In genomic region chr9:96436456-96437126, GRCh38 we compare ENCODE assay signal across 1 cellular context.
A peak's percentile ranks its signal among the peaks of the same experiment; 100 is the strongest.
TF ChIP-seq lines count a peak whose summit lies in the region.

No MANE protein-coding gene starts in this region.

TF ChIP-seq in HepG2, 621 proteins besides CTCF, POLR2A, EP300 and RAD21 (continued from another document and continues in another):
- TF ChIP-seq, protein P1, sequence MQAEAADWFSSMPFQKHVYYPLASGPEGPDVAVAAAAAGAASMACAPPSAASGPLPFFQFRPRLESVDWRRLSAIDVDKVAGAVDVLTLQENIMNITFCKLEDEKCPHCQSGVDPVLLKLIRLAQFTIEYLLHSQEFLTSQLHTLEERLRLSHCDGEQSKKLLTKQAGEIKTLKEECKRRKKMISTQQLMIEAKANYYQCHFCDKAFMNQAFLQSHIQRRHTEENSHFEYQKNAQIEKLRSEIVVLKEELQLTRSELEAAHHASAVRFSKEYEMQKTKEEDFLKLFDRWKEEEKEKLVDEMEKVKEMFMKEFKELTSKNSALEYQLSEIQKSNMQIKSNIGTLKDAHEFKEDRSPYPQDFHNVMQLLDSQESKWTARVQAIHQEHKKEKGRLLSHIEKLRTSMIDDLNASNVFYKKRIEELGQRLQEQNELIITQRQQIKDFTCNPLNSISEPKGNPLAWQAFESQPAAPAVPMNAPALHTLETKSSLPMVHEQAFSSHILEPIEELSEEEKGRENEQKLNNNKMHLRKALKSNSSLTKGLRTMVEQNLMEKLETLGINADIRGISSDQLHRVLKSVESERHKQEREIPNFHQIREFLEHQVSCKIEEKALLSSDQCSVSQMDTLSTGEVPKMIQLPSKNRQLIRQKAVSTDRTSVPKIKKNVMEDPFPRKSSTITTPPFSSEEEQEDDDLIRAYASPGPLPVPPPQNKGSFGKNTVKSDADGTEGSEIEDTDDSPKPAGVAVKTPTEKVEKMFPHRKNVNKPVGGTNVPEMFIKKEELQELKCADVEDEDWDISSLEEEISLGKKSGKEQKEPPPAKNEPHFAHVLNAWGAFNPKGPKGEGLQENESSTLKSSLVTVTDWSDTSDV (CRISPR knock-in tag; IDR thresholded peaks at IDR 0.05) = no peak
- 0 out of 2 replicates have a peak, but pooled peaks have one; percentile 56 for TF ChIP-seq ATF2 (CRISPR knock-in tag; IDR thresholded peaks at IDR 0.05)
- peak; percentile 85 for TF ChIP-seq BHLHE40 (IDR thresholded peaks at IDR 0.05; ENCODE audit: low read length)
- no peak for TF ChIP-seq ZNF484 (CRISPR knock-in tag; IDR thresholded peaks at IDR 0.05; ENCODE audit: borderline replicate concordance, low read depth)
- peak; percentile 80 for TF ChIP-seq NCOA2 (CRISPR knock-in tag; IDR thresholded peaks at IDR 0.05)
- peak; percentile 17; the same call in 1 of the 2 replicates for TF ChIP-seq ZNF280B (CRISPR knock-in tag; IDR thresholded peaks at IDR 0.05; ENCODE audit: borderline replicate concordance)
- TF ChIP-seq FOXC1 (CRISPR knock-in tag; IDR thresholded peaks at IDR 0.05; ENCODE audit: borderline replicate concordance) = no peak
- TF ChIP-seq ATF1 (CRISPR knock-in tag; IDR thresholded peaks at IDR 0.05) = peak; percentile 45; the same call in 1 of the 2 replicates
- TF ChIP-seq HBP1 (CRISPR knock-in tag; IDR thresholded peaks at IDR 0.05; ENCODE audit: low read depth) = no peak
- TF ChIP-seq PRMT3 (CRISPR knock-in tag; IDR thresholded peaks at IDR 0.05; ENCODE audit: borderline replicate concordance, low read depth) = no peak
- TF ChIP-seq SRY (CRISPR knock-in tag; IDR thresholded peaks at IDR 0.05) = peak; percentile 93
- TF ChIP-seq XRCC5 (optimal IDR thresholded peaks at IDR 0.05; ENCODE audit: low read length) = no peak
- peak; percentile 90; the same call in 1 of the 3 replicates for TF ChIP-seq MXI1 (IDR thresholded peaks at IDR 0.05; ENCODE audit: borderline replicate concordance, low read depth, low read length)
- TF ChIP-seq ZNF354B (CRISPR knock-in tag; IDR thresholded peaks at IDR 0.05) = no peak
- no peak for TF ChIP-seq SRF (IDR thresholded peaks at IDR 0.05; ENCODE audit: low read depth, low read length)
- TF ChIP-seq, protein P2, sequence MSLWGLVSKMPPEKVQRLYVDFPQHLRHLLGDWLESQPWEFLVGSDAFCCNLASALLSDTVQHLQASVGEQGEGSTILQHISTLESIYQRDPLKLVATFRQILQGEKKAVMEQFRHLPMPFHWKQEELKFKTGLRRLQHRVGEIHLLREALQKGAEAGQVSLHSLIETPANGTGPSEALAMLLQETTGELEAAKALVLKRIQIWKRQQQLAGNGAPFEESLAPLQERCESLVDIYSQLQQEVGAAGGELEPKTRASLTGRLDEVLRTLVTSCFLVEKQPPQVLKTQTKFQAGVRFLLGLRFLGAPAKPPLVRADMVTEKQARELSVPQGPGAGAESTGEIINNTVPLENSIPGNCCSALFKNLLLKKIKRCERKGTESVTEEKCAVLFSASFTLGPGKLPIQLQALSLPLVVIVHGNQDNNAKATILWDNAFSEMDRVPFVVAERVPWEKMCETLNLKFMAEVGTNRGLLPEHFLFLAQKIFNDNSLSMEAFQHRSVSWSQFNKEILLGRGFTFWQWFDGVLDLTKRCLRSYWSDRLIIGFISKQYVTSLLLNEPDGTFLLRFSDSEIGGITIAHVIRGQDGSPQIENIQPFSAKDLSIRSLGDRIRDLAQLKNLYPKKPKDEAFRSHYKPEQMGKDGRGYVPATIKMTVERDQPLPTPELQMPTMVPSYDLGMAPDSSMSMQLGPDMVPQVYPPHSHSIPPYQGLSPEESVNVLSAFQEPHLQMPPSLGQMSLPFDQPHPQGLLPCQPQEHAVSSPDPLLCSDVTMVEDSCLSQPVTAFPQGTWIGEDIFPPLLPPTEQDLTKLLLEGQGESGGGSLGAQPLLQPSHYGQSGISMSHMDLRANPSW (CRISPR knock-in tag; IDR thresholded peaks at IDR 0.05; ENCODE audit: borderline replicate concordance) = peak; percentile 83; the same call in 1 of the 2 replicates
- no peak for TF ChIP-seq SRSF9 (IDR thresholded peaks at IDR 0.05; ENCODE audit: borderline replicate concordance, insufficient read depth, low read depth, low read length, poor library complexity, severe bottlenecking)
- no peak for TF ChIP-seq GPN1 (CRISPR knock-in tag; IDR thresholded peaks at IDR 0.05; ENCODE audit: borderline replicate concordance)
- TF ChIP-seq TBX2 (CRISPR knock-in tag; IDR thresholded peaks at IDR 0.05; ENCODE audit: borderline replicate concordance) = peak; percentile 94
- TF ChIP-seq HNRNPUL1 (IDR thresholded peaks at IDR 0.05; ENCODE audit: low read depth, low read length) = no peak
- TF ChIP-seq ZNF333 (CRISPR knock-in tag; IDR thresholded peaks at IDR 0.05; ENCODE audit: borderline replicate concordance) = no peak
- TF ChIP-seq PREB (CRISPR knock-in tag; IDR thresholded peaks at IDR 0.05) = no peak
- TF ChIP-seq ONECUT2 (CRISPR knock-in tag; IDR thresholded peaks at IDR 0.05) = no peak; the same call in 1 of the 2 replicates
- TF ChIP-seq FIP1L1 (IDR thresholded peaks at IDR 0.05; ENCODE audit: borderline replicate concordance, insufficient read depth, low read depth, low read length) = no peak
- peak; percentile 92 for TF ChIP-seq ZSCAN9 (CRISPR knock-in tag; IDR thresholded peaks at IDR 0.05; ENCODE audit: borderline replicate concordance)
- peak; percentile 86; the same call in 1 of the 2 replicates for TF ChIP-seq ZNF343 (CRISPR knock-in tag; IDR thresholded peaks at IDR 0.05)
- TF ChIP-seq HNF4G (IDR thresholded peaks at IDR 0.05; ENCODE audit: borderline replicate concordance, low read depth, low read length) = no peak
- peak; percentile 45; the same call in 1 of the 2 replicates for TF ChIP-seq HNF4G (CRISPR knock-in tag; IDR thresholded peaks at IDR 0.05; ENCODE audit: borderline replicate concordance, low read depth)
- no peak for TF ChIP-seq FOSL1 (CRISPR knock-in tag; IDR thresholded peaks at IDR 0.05; ENCODE audit: borderline replicate concordance)
- TF ChIP-seq AHR (CRISPR knock-in tag; IDR thresholded peaks at IDR 0.05) = peak; percentile 87; the same call in 1 of the 2 replicates
- peak; percentile 30; the same call in 1 of the 2 replicates for TF ChIP-seq EHMT2 (IDR thresholded peaks at IDR 0.05; ENCODE audit: borderline replicate concordance, low read depth, low read length)
- no peak for TF ChIP-seq ZNF550 (CRISPR knock-in tag; IDR thresholded peaks at IDR 0.05; ENCODE audit: borderline replicate concordance)
- TF ChIP-seq, protein P3, sequence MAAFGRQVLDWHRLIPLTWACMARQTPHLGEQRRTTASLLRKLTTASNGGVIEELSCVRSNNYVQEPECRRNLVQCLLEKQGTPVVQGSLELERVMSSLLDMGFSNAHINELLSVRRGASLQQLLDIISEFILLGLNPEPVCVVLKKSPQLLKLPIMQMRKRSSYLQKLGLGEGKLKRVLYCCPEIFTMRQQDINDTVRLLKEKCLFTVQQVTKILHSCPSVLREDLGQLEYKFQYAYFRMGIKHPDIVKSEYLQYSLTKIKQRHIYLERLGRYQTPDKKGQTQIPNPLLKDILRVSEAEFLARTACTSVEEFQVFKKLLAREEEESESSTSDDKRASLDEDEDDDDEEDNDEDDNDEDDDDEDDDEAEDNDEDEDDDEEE (CRISPR knock-in tag; IDR thresholded peaks at IDR 0.05) = peak; percentile 21; the same call in 1 of the 2 replicates
- TF ChIP-seq ZNF121 (CRISPR knock-in tag; IDR thresholded peaks at IDR 0.05) = peak; percentile 23; the same call in 1 of the 2 replicates
- 0 out of 2 replicates have a peak, but pooled peaks have one; percentile 46 for TF ChIP-seq PRDM15 (CRISPR knock-in tag; IDR thresholded peaks at IDR 0.05)
- 0 out of 2 replicates have a peak, but pooled peaks have one; percentile 58 for TF ChIP-seq BCL3 (CRISPR knock-in tag; IDR thresholded peaks at IDR 0.05)
- TF ChIP-seq ZNF546 (CRISPR knock-in tag; conservative IDR thresholded peaks at IDR 0.05) = no peak; the same call in 1 of the 2 replicates
- TF ChIP-seq NONO (IDR thresholded peaks at IDR 0.05) = no peak
- TF ChIP-seq NONO (CRISPR knock-in tag; conservative IDR thresholded peaks at IDR 0.05) = peak; percentile 66; the same call in 1 of the 2 replicates
- TF ChIP-seq ZNF24 (IDR thresholded peaks at IDR 0.05) = no peak
- no peak; the same call in 1 of the 2 replicates for TF ChIP-seq ZFP37 (CRISPR knock-in tag; IDR thresholded peaks at IDR 0.05; ENCODE audit: borderline replicate concordance)
- TF ChIP-seq ZSCAN12 (CRISPR knock-in tag; IDR thresholded peaks at IDR 0.05) = peak; percentile 86
- TF ChIP-seq HES4 (CRISPR knock-in tag; IDR thresholded peaks at IDR 0.05; ENCODE audit: borderline replicate concordance) = no peak
- peak; percentile 98 for TF ChIP-seq MED1 (CRISPR knock-in tag; IDR thresholded peaks at IDR 0.05)
- no peak for TF ChIP-seq ZNF562 (CRISPR knock-in tag; IDR thresholded peaks at IDR 0.05; ENCODE audit: borderline replicate concordance)
- TF ChIP-seq PCBP2 (optimal IDR thresholded peaks at IDR 0.05; ENCODE audit: low read depth, low read length, poor library complexity, severe bottlenecking) = no peak
- no peak for TF ChIP-seq SMYD3 (CRISPR knock-in tag; IDR thresholded peaks at IDR 0.05)
- peak; percentile 74 for TF ChIP-seq KDM2A (CRISPR knock-in tag; IDR thresholded peaks at IDR 0.05; ENCODE audit: borderline replicate concordance, low read depth)
- 0 out of 2 replicates have a peak, but pooled peaks have one; percentile 54 for TF ChIP-seq ZNF775 (CRISPR knock-in tag; IDR thresholded peaks at IDR 0.05; ENCODE audit: borderline replicate concordance)
